ENCODE assay signal across 26 cellular contexts in genomic region chr6:142380626-142381025, GRCh38.
DNase-seq lines count a peak whose midpoint lies in the region; ATAC-seq, FAIRE-seq and TF ChIP-seq lines count a peak whose summit lies in the region.
"Had no signal": no experiment of that assay in that cellular context is flagged by ENCODE, and none has a peak within 500 bp of the region (broad histone marks: within the 10 kb centered on the region; RNA-seq: fewer than 3 reads in every experiment).

No MANE protein-coding gene starts in this region.

- no peak overlapping the region for H3K27ac Mint-ChIP-seq in stimulated activated naive CD8-positive, alpha-beta T cell treated with anti-CD3 and anti-CD28 coated beads, Interleukin-15, amount 100 ng/mL, for 72 hours
- H3K27ac Mint-ChIP-seq: activated CD4-positive, alpha-beta memory T cell treated with anti-CD3 and anti-CD28 coated beads for 36 hours; natural killer cell had no signal

- H4K20me1 ChIP-seq in HepG2 (ENCODE audit: insufficient read depth, low read length), result no peaks in the 10 kb centered on the region
- H4K20me1 ChIP-seq: BLaER1 treated with 17β-estradiol and CSF1 and Interleukin-3, amounts not matched to agents 10 nM and 100 nM had no signal

- CTCF ChIA-PET in HepG2 (lab: Yijun Ruan, JAX; ENCODE audit: low intra/inter-chr PET ratio, low total read pairs), result no interaction called here

- H2AFZ ChIP-seq in HepG2 (ENCODE audit: low read length), result no peak overlapping the region

- no peak overlapping the region for H3K4me3 ChIP-seq in adrenal gland
- no peak overlapping the region for H3K4me3 ChIP-seq in HepG2 (replicated peaks in 1 of 3; ENCODE audit: insufficient read depth in 1 of 3, low read depth in 2 of 3, low read length in 3 of 3)
- H3K4me3 ChIP-seq: BLaER1 treated with 17β-estradiol and CSF1 and Interleukin-3, amounts not matched to agents 10 nM and 100 nM; body of pancreas; esophagus squamous epithelium; gastroesophageal sphincter; pancreas; Peyer's patch; SK-N-MC had no signal

- WGBS in adrenal gland, 4 donors, result 74 to 75% (median 74%) methylated on average over 4 of the region's 4 CpGs
- WGBS in HepG2 (ENCODE audit: low lambda C conversion rate), result 94% methylated on average over 4 of the region's 4 CpGs

- TF ChIP-seq RAD21 in HepG2 (CRISPR knock-in tag; IDR thresholded peaks at IDR 0.05), result no peak

- H3K27me3 Mint-ChIP-seq in stimulated activated naive CD8-positive, alpha-beta T cell treated with anti-CD3 and anti-CD28 coated beads, Interleukin-15, amount 100 ng/mL, for 72 hours, result no peaks in the 10 kb centered on the region

- H3K4me1 ChIP-seq in adrenal gland (replicated peaks in 1 of 2) (no peaks in the 10 kb centered on the region), HepG2 (ENCODE audit: insufficient read depth, low read length) (peaks cover 64% of the 10 kb centered on the region)
- H3K4me1 ChIP-seq: gastroesophageal sphincter, Peyer's patch had no signal

- TF ChIP-seq POLR2A in adrenal gland (IDR thresholded peaks at IDR 0.05), result no peak
- TF ChIP-seq POLR2A in HepG2 (IDR thresholded peaks at IDR 0.05; ENCODE audit: insufficient read depth in 1 of 2, low read depth in 2 of 2, low read length in 2 of 2), result no peak

- peaks cover 0 to under 1% (median 0%) of the 10 kb centered on the region in 3 donors for H3K9me3 ChIP-seq in adrenal gland (replicated peaks in 1 of 3)
- H3K9me3 ChIP-seq in HepG2 (ENCODE audit: low read length), result no peaks in the 10 kb centered on the region
- H3K9me3 ChIP-seq: BLaER1 treated with 17β-estradiol and CSF1 and Interleukin-3, amounts not matched to agents 10 nM and 100 nM; body of pancreas; esophagus squamous epithelium; gastroesophageal sphincter; pancreas; Peyer's patch had no signal

- intact Hi-C loops in Right ventricle myocardium inferior (cut with DNase I), result no loop called here
- intact Hi-C loops in cardiac septum (cut with DNase I), result loop anchor here (10.0 kb wide), 1 partner anchor 156 kb away; no protein-coding TSS in a partner anchor
- intact Hi-C loops in adrenal gland (cut with DNase I), result loop anchor here in 1 of 2 donors (10.0 kb wide), 1 partner anchor 236 kb away; the partner anchor contains the start of genes NMBR and VTA1
- intact Hi-C loops in HepG2 (cut with micrococcal nuclease; ENCODE audit: unreplicated experiment), result no loop called here

- H3K4me1 Mint-ChIP-seq in stimulated activated naive CD8-positive, alpha-beta T cell treated with anti-CD3 and anti-CD28 coated beads, Interleukin-15, amount 100 ng/mL, for 72 hours, result no peaks in the 10 kb centered on the region
- H3K4me1 Mint-ChIP-seq: natural killer cell had no signal

- no peak for FAIRE-seq in HepG2 (lab: Jason Lieb, UNC)
- FAIRE-seq: kidney, pancreas had no signal

- in situ Hi-C loops in HepG2 (cut with HindIII; ENCODE audit: extremely low pct_ligation_motif_present, low pct_unique_long_range_greater_than_20kb), result loop anchor here (10.0 kb wide), 1 partner anchor 216 kb away; no protein-coding TSS in a partner anchor

- no TSS peak for BruUV-seq in HepG2 (replicated peaks; lab: Mats Ljungman, UMichigan)

- H3K79me2 ChIP-seq in HepG2 (ENCODE audit: insufficient read depth, low read length), result peaks cover 48% of the 10 kb centered on the region

- no peak overlapping the region for H3K27ac ChIP-seq in adrenal gland
- H3K27ac ChIP-seq in HepG2 (ENCODE audit: extremely low read length, insufficient read depth, low read length), result no peak overlapping the region
- H3K27ac ChIP-seq: BLaER1 treated with 17β-estradiol and CSF1 and Interleukin-3, amounts not matched to agents 10 nM and 100 nM; body of pancreas; esophagus squamous epithelium; gastroesophageal sphincter; pancreas; Peyer's patch; SK-N-MC had no signal

- H3K27me3 ChIP-seq in adrenal gland (no peaks in the 10 kb centered on the region), HepG2 (ENCODE audit: control insufficient read depth in 1 of 2, insufficient read depth in 2 of 2, low read length in 2 of 2) (no peaks in the 10 kb centered on the region)
- H3K27me3 ChIP-seq: BLaER1 treated with 17β-estradiol and CSF1 and Interleukin-3, amounts not matched to agents 10 nM and 100 nM; body of pancreas; esophagus squamous epithelium; gastroesophageal sphincter; pancreas; Peyer's patch had no signal

- ATAC-seq in Right ventricle myocardium inferior (peak; percentile 46), HepG2 (no peak)
- ATAC-seq in stimulated activated naive CD8-positive, alpha-beta T cell treated with anti-CD3 and anti-CD28 coated beads, Interleukin-15, amount 100 ng/mL, for 72 hours, result no peak
- ATAC-seq: body of pancreas, gastroesophageal sphincter, natural killer cell, pancreas had no signal

- no peak overlapping the region for H3K4me2 ChIP-seq in HepG2 (ENCODE audit: low read depth, low read length)
- H3K4me2 ChIP-seq: BLaER1 treated with 17β-estradiol and CSF1 and Interleukin-3, amounts not matched to agents 10 nM and 100 nM had no signal

- POLR2A ChIA-PET in HepG2 (lab: Yijun Ruan, JAX), result interaction anchor here (0.6 to 1.1 kb wide), 3 partner anchors 45 to 121 kb away, joined by 3 to 4 read pairs (median 3); partner anchors contain the start of gene ADGRG6

- H3K4me3 Mint-ChIP-seq in stimulated activated naive CD8-positive, alpha-beta T cell treated with anti-CD3 and anti-CD28 coated beads, Interleukin-15, amount 100 ng/mL, for 72 hours, result no peak overlapping the region
- H3K4me3 Mint-ChIP-seq: activated CD4-positive, alpha-beta memory T cell treated with anti-CD3 and anti-CD28 coated beads for 36 hours; natural killer cell had no signal

- H3K36me3 ChIP-seq in adrenal gland (replicated peaks in 1 of 2) (no peaks in the 10 kb centered on the region), HepG2 (replicated peaks in 1 of 2; ENCODE audit: control insufficient read depth in 1 of 2, insufficient read depth in 2 of 2, low read length in 2 of 2) (peaks cover 3 to 35% of the 10 kb centered on the region in 2 experiments; a peak in 4 of 5 replicates)
- H3K36me3 ChIP-seq: BLaER1 treated with 17β-estradiol and CSF1 and Interleukin-3, amounts not matched to agents 10 nM and 100 nM; gastroesophageal sphincter; pancreas; Peyer's patch had no signal

- no peaks in the 10 kb centered on the region for H3K9me3 Mint-ChIP-seq in stimulated activated naive CD8-positive, alpha-beta T cell treated with anti-CD3 and anti-CD28 coated beads, Interleukin-15, amount 100 ng/mL, for 72 hours
- H3K9me3 Mint-ChIP-seq: activated CD4-positive, alpha-beta memory T cell treated with anti-CD3 and anti-CD28 coated beads for 36 hours; natural killer cell had no signal

- H3K9ac ChIP-seq in HepG2 (ENCODE audit: insufficient read depth, low read depth, low read length), result no peak overlapping the region
- H3K9ac ChIP-seq: BLaER1 treated with 17β-estradiol and CSF1 and Interleukin-3, amounts not matched to agents 10 nM and 100 nM had no signal

- TF ChIP-seq EP300 in HepG2 (IDR thresholded peaks at IDR 0.05; ENCODE audit: low read depth in 2 of 2, low read length in 2 of 2), result no peak
- no peak for TF ChIP-seq EP300 in HepG2 (CRISPR knock-in tag; IDR thresholded peaks at IDR 0.05; ENCODE audit: borderline replicate concordance)

- DNase-seq in Right ventricle myocardium inferior (ENCODE audit: missing footprints) (peak; percentile 73), cardiac septum (ENCODE audit: low spot score) (no peak), adrenal gland (peak in 6 of 7 donors; percentile 23 to 59 (median 39)), HepG2 (ENCODE audit: low spot score) (no peak), NCI-H1105 (lab: John Stamatoyannopoulos, UW) (no peak), dermis blood vessel endothelial cell (no peak)
- no peak for DNase-seq in stimulated activated naive CD8-positive, alpha-beta T cell treated with anti-CD3 and anti-CD28 coated beads, Interleukin-15, amount 100 ng/mL, for 72 hours
- no peak for DNase-seq in stimulated activated naive CD4-positive, alpha-beta T cell (lab: John Stamatoyannopoulos, UW)
- DNase-seq: ACHN; activated CD4-positive, alpha-beta memory T cell treated with anti-CD3 and anti-CD28 coated beads for 36 hours; activated effector memory CD4-positive, alpha-beta T cell treated with Interleukin-2 at 50 U/mL for 16 hours; effector memory CD4-positive, alpha-beta T cell; esophagus squamous epithelium; H7; KBM-7; kidney; natural killer cell; NCI-H1930; pancreas; Peyer's patch; stimulated activated CD8-positive, alpha-beta memory T cell treated with anti-CD3 and anti-CD28 coated beads, Interleukin-4, amount 100 ng/mL, for 48 hours; T-helper 9 cell had no signal

- TF ChIP-seq CTCF in adrenal gland (IDR thresholded peaks at IDR 0.05) (no peak), HepG2 (CRISPR knock-in tag; IDR thresholded peaks at IDR 0.05) (no peak)

TF ChIP-seq in HepG2, 621 proteins besides CTCF, POLR2A, EP300 and RAD21:
- TF ChIP-seq ZNF484 (CRISPR knock-in tag; IDR thresholded peaks at IDR 0.05; ENCODE audit: borderline replicate concordance, low read depth), result no peak
- TF ChIP-seq GATAD2A (CRISPR knock-in tag; IDR thresholded peaks at IDR 0.05), result 0 out of 2 replicates have a peak, but pooled peaks have one; percentile 4
- TF ChIP-seq FIP1L1 (IDR thresholded peaks at IDR 0.05; ENCODE audit: borderline replicate concordance, insufficient read depth, low read depth, low read length), result no peak
- 0 out of 2 replicates have a peak, but pooled peaks have one; percentile 24 for TF ChIP-seq POLR2AphosphoS5 (IDR thresholded peaks at IDR 0.05; ENCODE audit: low read depth, low read length)
- no peak for TF ChIP-seq ZIK1 (CRISPR knock-in tag; IDR thresholded peaks at IDR 0.05; ENCODE audit: borderline replicate concordance, low read depth)
- no peak for TF ChIP-seq HDAC6 (IDR thresholded peaks at IDR 0.05; ENCODE audit: low read depth, low read length)
- no peak for TF ChIP-seq ZNF724P (CRISPR knock-in tag; IDR thresholded peaks at IDR 0.05; ENCODE audit: borderline replicate concordance)
- peak; percentile 85 for TF ChIP-seq RBM22 (optimal IDR thresholded peaks at IDR 0.05; ENCODE audit: low read length)
- 0 out of 2 replicates have a peak, but pooled peaks have one; percentile 47 for TF ChIP-seq POLR2G (IDR thresholded peaks at IDR 0.05; ENCODE audit: low read depth, low read length)
- peak; percentile 97 for TF ChIP-seq ZNF3 (CRISPR knock-in tag; IDR thresholded peaks at IDR 0.05)

Comparison
In these comparisons a context has a peak if more than half of its experiments do, and no peak if none do; other contexts are left out.
1. DNase-seq: peak in Right ventricle myocardium inferior (single experiment) and adrenal gland (6 of 7); none in cardiac septum (single experiment), HepG2 (single experiment), stimulated activated naive CD8-positive, alpha-beta T cell treated with anti-CD3 and anti-CD28 coated beads, Interleukin-15, amount 100 ng/mL, for 72 hours (0 of 2), NCI-H1105 (single experiment), dermis blood vessel endothelial cell (single experiment) and stimulated activated naive CD4-positive, alpha-beta T cell (0 of 6).